In genomic region chr11:32886180-32886579, GRCh38 we compare ENCODE assay signal across 16 cellular contexts.
"Had no signal": no experiment of that assay in that cellular context is flagged by ENCODE, and none has a peak within 500 bp of the region (broad histone marks: within the 10 kb centered on the region; RNA-seq: fewer than 3 reads in every experiment).

No MANE protein-coding gene starts in this region.

- ATAC-seq: T-cell had no signal

- H3K9me3 ChIP-seq: SK-N-SH had no signal

- FAIRE-seq: HTR-8/SVneo had no signal

- H3K27ac Mint-ChIP-seq: T-cell had no signal

- DNase-seq: Karpas-422, KG1, MM.1S, NCI-H1092 treated with DMSO at 0.1 percent for 48 hours, NCI-H1436, NCI-H187, NCI-H2029, NCI-H2081 treated with DMSO at 0.1 percent for 48 hours, NCI-H524, NCI-H774, SK-N-SH, SW 1271, T-cell had no signal

- H3K4me2 ChIP-seq: SK-N-SH had no signal

- H3K4me1 Mint-ChIP-seq: T-cell had no signal

- H3K27ac ChIP-seq: HL-60, RWPE1 had no signal

- H3K9ac ChIP-seq: SK-N-SH had no signal

- H3K27me3 Mint-ChIP-seq: T-cell had no signal

- H3K4me3 Mint-ChIP-seq: T-cell had no signal

- H3K36me3 Mint-ChIP-seq: T-cell had no signal

- H3K9me3 Mint-ChIP-seq: T-cell had no signal
